In genomic region chr16:20020976-20021375, GRCh38 we compare ENCODE assay signal across 12 cellular contexts. TPM values are rescaled to one million over a fixed set of nuclear protein-coding genes. Genes with fewer than 3 reads are reported as not detected.
"Had no signal": no experiment of that assay in that cellular context is flagged by ENCODE, and none has a peak within 500 bp of the region (broad histone marks: within the 10 kb centered on the region; RNA-seq: fewer than 3 reads in every experiment).

No MANE protein-coding gene starts in this region.

- H3K4me3 ChIP-seq: GM23248, GM23338, HAP-1 had no signal

- H3K9me3 ChIP-seq: HAP-1 had no signal

- DNase-seq: GM23248, GOT3, H7, H9, HCEC 1CT, HFFc6 had no signal

- H3K27ac ChIP-seq: GM23248 had no signal

- ATAC-seq: GM23338, HCT116 had no signal

- H3K4me1 ChIP-seq: HAP-1 had no signal

- H3K9ac ChIP-seq: GM23248 had no signal

- FAIRE-seq: H1, H54 had no signal

- H2AFZ ChIP-seq: GM23248, GM23338 had no signal

- H3K36me3 ChIP-seq: HAP-1 had no signal

- H3K4me2 ChIP-seq: GM23338 had no signal

RNA-seq across cellular contexts. Expression of gene GPR139, which starts 52.7 kb away (rescaled TPM):
- total RNA-seq: GM23248, H4, H7, HFFc6 had no signal
- polyA plus RNA-seq: GM23248 had no signal
